ENCODE assay signal across 9 cellular contexts in genomic region chr2:142678164-142678563, GRCh38.
"Had no signal": no experiment of that assay in that cellular context is flagged by ENCODE, and none has a peak within 500 bp of the region (broad histone marks: within the 10 kb centered on the region; RNA-seq: fewer than 3 reads in every experiment).

No MANE protein-coding gene starts in this region.

- H3K27ac ChIP-seq: HL-60 had no signal

- H3K4me1 ChIP-seq: HAP-1 had no signal

- FAIRE-seq: H1, H54 had no signal

- DNase-seq: HFFc6, KG1 had no signal

- H3K27ac Mint-ChIP-seq: GM23338, HFFc6, IgD-negative memory B cell had no signal

- H3K4me2 ChIP-seq: GM23338 had no signal

- H3K36me3 ChIP-seq: HAP-1 had no signal

- H3K9me3 Mint-ChIP-seq: GM23338, IgD-negative memory B cell had no signal

- H2AFZ ChIP-seq: GM23338 had no signal

- H3K36me3 Mint-ChIP-seq: IgD-negative memory B cell had no signal

- H3K9me3 ChIP-seq: HAP-1 had no signal

- ATAC-seq: GM23338, HCT116 had no signal

- H3K4me3 ChIP-seq: GM23338, HAP-1 had no signal

- H3K4me3 Mint-ChIP-seq: GM23338, HFFc6, IgD-negative memory B cell had no signal
